17 cellular contexts compared by ENCODE assay signal in genomic region chr20:25707695-25708094, GRCh38. TPM values are rescaled to one million over a fixed set of nuclear protein-coding genes. Genes with fewer than 3 reads are reported as not detected.
DNase-seq lines count a peak whose midpoint lies in the region; ATAC-seq and TF ChIP-seq lines count a peak whose summit lies in the region.
"Had no signal": no experiment of that assay in that cellular context is flagged by ENCODE, and none has a peak within 500 bp of the region (broad histone marks: within the 10 kb centered on the region; RNA-seq: fewer than 3 reads in every experiment).

No MANE protein-coding gene starts in this region.

- no peak for DNase-seq in memory B cell (ENCODE audit: low spot score in 2 of 2)
- DNase-seq in ascending aorta (ENCODE audit: low spot score in 2 of 2): no peak
- DNase-seq in SW480 (ENCODE audit: low spot score): no peak
- no peak for DNase-seq in NCI-H526 treated with DMSO at 0.1 percent for 48 hours (lab: John Stamatoyannopoulos, UW)
- DNase-seq: 8988T; ACHN; BE2C; C1 segment of cervical spinal cord; Caco-2; Calu3; CD4-positive, alpha-beta T cell; CD8-positive, alpha-beta T cell; DMS79 treated with DMSO at 0.1 percent for 48 hours; GF-D8 had no signal

- H3K9me3 Mint-ChIP-seq in memory B cell: peaks cover 19% of the 10 kb centered on the region

- H3K4me3 Mint-ChIP-seq in memory B cell: no peak overlapping the region
- H3K4me3 Mint-ChIP-seq: CD14-positive monocyte had no signal

- no peaks in the 10 kb centered on the region for H3K27me3 ChIP-seq in ascending aorta
- H3K27me3 ChIP-seq: BLaER1 had no signal

- H3K27ac Mint-ChIP-seq in memory B cell: peak overlapping the region; percentile 68
- H3K27ac Mint-ChIP-seq: CD14-positive monocyte had no signal

- H3K36me3 ChIP-seq in ascending aorta: peaks cover 0 to 2% of the 10 kb centered on the region in 2 donors
- H3K36me3 ChIP-seq: BE2C, BLaER1 had no signal

- ATAC-seq in GM18511 (IDR thresholded peaks at IDR 0.05; ENCODE audit: unreplicated experiment) (peak; percentile 50), memory B cell (ENCODE audit: low read depth) (no peak)
- ATAC-seq: CD8-positive, alpha-beta T cell had no signal

- peaks cover 23% of the 10 kb centered on the region for H3K4me1 Mint-ChIP-seq in memory B cell

- H3K9me3 ChIP-seq in ascending aorta: peaks cover under 1 to 21% of the 10 kb centered on the region in 2 donors
- H3K9me3 ChIP-seq: BE2C had no signal

- no peaks in the 10 kb centered on the region for H3K4me1 ChIP-seq in ascending aorta
- H3K4me1 ChIP-seq: BE2C, BLaER1 had no signal

- intact Hi-C loops in ascending aorta (cut with DNase I): no loop called here

- H3K4me3 ChIP-seq in ascending aorta: no peak overlapping the region
- H3K4me3 ChIP-seq: BLaER1 had no signal

- H3K36me3 Mint-ChIP-seq in memory B cell: peaks cover 23% of the 10 kb centered on the region
- H3K36me3 Mint-ChIP-seq: CD14-positive monocyte had no signal

- TF ChIP-seq CTCF in ascending aorta (IDR thresholded peaks at IDR 0.05): no peak

- no peak overlapping the region for H3K27ac ChIP-seq in ascending aorta
- H3K27ac ChIP-seq: BLaER1 had no signal

- no peaks in the 10 kb centered on the region for H3K27me3 Mint-ChIP-seq in memory B cell
- H3K27me3 Mint-ChIP-seq: CD4-positive, alpha-beta T cell had no signal

RNA-seq across cellular contexts. Expression of gene ZNF337, which starts 11.0 kb away (rescaled TPM):
- 3.4 TPM for total RNA-seq in ascending aorta
